ENCODE assay signal across 17 cellular contexts in the genomic region with DNA sequence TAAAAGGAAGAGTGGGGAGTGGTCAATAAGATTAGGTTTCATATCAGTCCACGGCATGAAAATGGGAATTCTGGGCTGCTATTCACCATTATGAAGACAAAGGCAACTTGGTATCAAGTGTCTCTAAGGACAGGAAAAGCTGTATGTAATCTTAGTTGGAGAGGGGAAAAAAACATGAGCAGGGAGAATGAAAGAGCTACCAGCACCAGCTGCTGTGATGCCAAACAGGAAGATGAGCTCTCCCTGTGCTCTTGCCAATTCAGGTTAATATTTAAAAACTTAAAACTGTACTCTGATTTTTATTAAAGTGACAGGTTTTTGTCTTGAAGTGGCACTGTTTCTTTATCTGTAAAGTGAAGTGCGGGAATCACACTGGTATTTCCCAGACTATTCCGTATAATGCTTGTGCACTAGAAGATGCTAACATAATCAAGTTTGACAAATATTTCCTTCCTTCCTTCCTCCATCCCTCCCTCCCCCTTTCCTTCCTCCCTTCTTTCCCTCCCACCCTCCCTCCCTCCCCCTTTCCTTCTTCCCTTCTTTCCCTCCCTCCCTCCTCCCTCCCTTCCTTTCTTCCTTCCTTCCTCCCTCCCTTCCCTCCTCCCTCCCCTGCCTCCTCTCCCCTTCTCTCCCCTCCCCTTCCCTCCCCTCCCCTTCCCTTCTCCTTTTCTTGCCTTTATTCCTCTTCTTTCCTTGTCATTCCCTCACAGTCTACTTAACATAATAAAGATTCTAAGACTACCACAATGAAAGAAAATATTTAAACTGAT.
DNase-seq lines count a peak whose midpoint lies in the region; ATAC-seq and TF ChIP-seq lines count a peak whose summit lies in the region.
"Had no signal": no experiment of that assay in that cellular context is flagged by ENCODE, and none has a peak within 500 bp of the region (broad histone marks: within the 10 kb centered on the region; RNA-seq: fewer than 3 reads in every experiment).

No MANE protein-coding gene starts in this region.

- no peaks in the 10 kb centered on the region for H3K9me3 ChIP-seq in SJCRH30 (replicated peaks)

- H3K27me3 ChIP-seq in SJCRH30, result no peaks in the 10 kb centered on the region

- no peak overlapping the region for H3K27ac ChIP-seq in SJCRH30

- DNase-seq in NCI-H82 (lab: John Stamatoyannopoulos, UW), result peak; percentile 0
- DNase-seq in NCI-H82 treated with DMSO at 0.1 percent for 48 hours (lab: John Stamatoyannopoulos, UW; ENCODE audit: unreplicated experiment), result no peak
- DNase-seq in NCI-H2081 treated with DMSO at 0.1 percent for 48 hours (lab: John Stamatoyannopoulos, UW), result peak; percentile 38
- DNase-seq in SJCRH30, result peak; percentile 4 to 58
- DNase-seq in retina, result peak; percentile 5
- DNase-seq in HK-2 (ENCODE audit: unreplicated experiment), result no peak
- DNase-seq in foreskin fibroblast, result no peak
- DNase-seq: activated CD4-positive, alpha-beta T cell treated with anti-CD3 and anti-CD28 coated beads for 1 hour; CD4-positive, CD25-positive, alpha-beta regulatory T cell; GOT3; islet precursor cell; right cardiac atrium; RPMI8226; stimulated activated CD4-positive, alpha-beta T cell treated with anti-CD3 and anti-CD28 coated beads, Interleukin-15, amount 100 ng/mL, for 24 hours had no signal

- no peak for TF ChIP-seq CTCF in foreskin fibroblast (IDR thresholded peaks at IDR 0.05; ENCODE audit: low read depth, low read length)

- H3K4me3 ChIP-seq in SJCRH30, result no peak overlapping the region
- H3K4me3 ChIP-seq in foreskin fibroblast (ENCODE audit: low read depth in 1 of 2, low read length in 2 of 2), result no peak overlapping the region

- no peak for ATAC-seq in HG02981 (IDR thresholded peaks at IDR 0.05; ENCODE audit: unreplicated experiment)
- ATAC-seq: activated T-helper 17 cell treated with anti-CD3 and anti-CD28 coated beads, Interleukin-2, amount 50 U/mL, for 72 hours; right cardiac atrium; stimulated activated effector memory CD8-positive, alpha-beta T cell treated with anti-CD3 and anti-CD28 coated beads, Interleukin-12 subunit alpha, Interleukin-12 subunit beta, amount 100 ng/mL, for 72 hours had no signal

- 0 out of 2 replicates have a peak, but pooled peaks cover 3% of the 10 kb centered on the region for H3K4me1 ChIP-seq in SJCRH30

- H3K36me3 ChIP-seq in SJCRH30, result no peaks in the 10 kb centered on the region

Comparison
In these comparisons a context has a peak if more than half of its experiments do, and no peak if none do; other contexts are left out.
1. DNase-seq: peak in NCI-H82 (single experiment), NCI-H2081 treated with DMSO at 0.1 percent for 48 hours (single experiment), SJCRH30 (2 of 2) and retina (single experiment); none in NCI-H82 treated with DMSO at 0.1 percent for 48 hours (single experiment), HK-2 (single experiment) and foreskin fibroblast (0 of 2).